ENCODE assay signal across 22 cellular contexts in genomic region chr1:71785470-71785869, GRCh38.
DNase-seq lines count a peak whose midpoint lies in the region; ATAC-seq, FAIRE-seq and TF ChIP-seq lines count a peak whose summit lies in the region.
"Had no signal": no experiment of that assay in that cellular context is flagged by ENCODE, and none has a peak within 500 bp of the region (broad histone marks: within the 10 kb centered on the region; RNA-seq: fewer than 3 reads in every experiment).

No MANE protein-coding gene starts in this region.

- ATAC-seq in pancreas (peak; percentile 70 to 84 (median 80)), GM18517 (IDR thresholded peaks at IDR 0.05; ENCODE audit: unreplicated experiment) (no peak), GM19395 (IDR thresholded peaks at IDR 0.05; ENCODE audit: unreplicated experiment) (no peak)
- ATAC-seq: A549; naive thymus-derived CD8-positive, alpha-beta T cell; right lobe of liver had no signal

- TF ChIP-seq CTCF in colonic mucosa (IDR thresholded peaks at IDR 0.05) = no peak
- TF ChIP-seq CTCF in pancreas (IDR thresholded peaks at IDR 0.05) = no peak

- H3K4me3 ChIP-seq in colonic mucosa (no peak overlapping the region), pancreas (no peak overlapping the region)
- H3K4me3 ChIP-seq: A549, right lobe of liver had no signal

- DNase-seq in NCI-H748 (lab: John Stamatoyannopoulos, UW; ENCODE audit: unreplicated experiment) (peak; percentile 44), NCI-H748 treated with DMSO at 0.1 percent for 48 hours (lab: John Stamatoyannopoulos, UW) (no peak), LHCN-M2 (ENCODE audit: low read depth) (peak; percentile 11), colonic mucosa (peak; percentile 19), pancreas (peak in 3 of 6 donors; percentile 20 to 43 (median 43))
- no peak for DNase-seq in activated T-cell treated with anti-CD3 and anti-CD28 coated beads, Interleukin-2, amount 50 U/mL, for 1 hour
- DNase-seq: activated CD4-positive, alpha-beta T cell treated with anti-CD3 and anti-CD28 coated beads, Interleukin-2, amount 50 U/mL, for 48 hours; activated CD8-positive, alpha-beta memory T cell treated with anti-CD3 and anti-CD28 coated beads, Interleukin-2, amount 50 U/mL, for 48 hours; activated effector memory CD4-positive, alpha-beta T cell treated with anti-CD3 and anti-CD28 coated beads, Interleukin-2, amount 50 U/mL, for 16 hours; cortex of kidney; endodermal cell; kidney glomerular epithelial cell; naive thymus-derived CD8-positive, alpha-beta T cell; NCI-H187; right lobe of liver; T-helper 2 cell; WERI-Rb-1 had no signal

- H3K27ac ChIP-seq in colonic mucosa (no peak overlapping the region), pancreas (peak overlapping the region in 1 of 4 donors; percentile 16)
- H3K27ac ChIP-seq: A549, C4-2B, right lobe of liver, WERI-Rb-1 had no signal

- H3K4me1 ChIP-seq in colonic mucosa (no peaks in the 10 kb centered on the region), pancreas (peaks cover 0 to 21% (median 20%) of the 10 kb centered on the region in 3 donors)
- H3K4me1 ChIP-seq: A549, right lobe of liver had no signal

- H3K27me3 ChIP-seq in colonic mucosa = no peaks in the 10 kb centered on the region
- no peaks in the 10 kb centered on the region for H3K27me3 ChIP-seq in pancreas
- H3K27me3 ChIP-seq: right lobe of liver had no signal

- intact Hi-C loops in colonic mucosa (cut with DNase I) (no loop called here), pancreas (cut with DNase I) (no loop called here)

- no peak overlapping the region for H3K9ac ChIP-seq in colonic mucosa (ENCODE audit: low read depth in 2 of 2, low read length in 2 of 2)

- no peak for FAIRE-seq in pancreas (lab: Jason Lieb, UNC)
- FAIRE-seq: A549, GM18507 had no signal

- no peaks in the 10 kb centered on the region for H3K36me3 ChIP-seq in colonic mucosa
- H3K36me3 ChIP-seq in pancreas = no peaks in the 10 kb centered on the region
- H3K36me3 ChIP-seq: right lobe of liver, WERI-Rb-1 had no signal

- H3K9me3 ChIP-seq in colonic mucosa = no peaks in the 10 kb centered on the region
- H3K9me3 ChIP-seq in pancreas = no peaks in the 10 kb centered on the region
- H3K9me3 ChIP-seq: A549, right lobe of liver had no signal

Comparison
In these comparisons a context has a peak if more than half of its experiments do, and no peak if none do; other contexts are left out.
1. DNase-seq: peak in NCI-H748 (single experiment), LHCN-M2 (single experiment) and colonic mucosa (single experiment); none in NCI-H748 treated with DMSO at 0.1 percent for 48 hours (single experiment) and activated T-cell treated with anti-CD3 and anti-CD28 coated beads, Interleukin-2, amount 50 U/mL, for 1 hour (single experiment).
2. ATAC-seq: peak in pancreas (4 of 4); none in GM18517 (single experiment) and GM19395 (single experiment).